ENCODE assay signal across 26 cellular contexts in genomic region chr6:32123681-32124080, GRCh38. TPM values are rescaled to one million over a fixed set of nuclear protein-coding genes. Genes with fewer than 3 reads are reported as not detected.
"Had no signal": no experiment of that assay in that cellular context is flagged by ENCODE, and none has a peak within 500 bp of the region (broad histone marks: within the 10 kb centered on the region; RNA-seq: fewer than 3 reads in every experiment).

No MANE protein-coding gene starts in this region.

- DNase-seq: effector CD4-positive, alpha-beta T cell; foreskin fibroblast; gastrocnemius medialis; head of caudate nucleus; left ventricle myocardium superior; lower lobe of right lung; natural killer cell; right lobe of liver; stimulated activated CD4-positive, alpha-beta T cell treated with anti-CD3 and anti-CD28 coated beads, Interleukin-12 subunit alpha, Interleukin-12 subunit beta, amount 100 ng/mL, for 4 hours; stimulated activated CD4-positive, alpha-beta T cell treated with anti-CD3 and anti-CD28 coated beads, Interleukin-1b, Interleukin-23, amount 100 ng/mL, for 48 hours; stimulated activated CD4-positive, alpha-beta T cell treated with anti-CD3 and anti-CD28 coated beads, Interleukin-4, amount 100 ng/mL, for 1 hour; stimulated activated CD8-positive, alpha-beta memory T cell treated with anti-CD3 and anti-CD28 coated beads, Interleukin-4, amount 100 ng/mL, for 48 hours; stimulated activated naive CD4-positive, alpha-beta T cell; stimulated activated naive CD8-positive, alpha-beta T cell treated with anti-CD3 and anti-CD28 coated beads, Interleukin-15, amount 100 ng/mL, for 72 hours; transverse colon; upper lobe of right lung; uterus had no signal

- H3K27me3 Mint-ChIP-seq: memory B cell; progenitor cell of endocrine pancreas; stimulated activated naive CD8-positive, alpha-beta T cell treated with anti-CD3 and anti-CD28 coated beads, Interleukin-15, amount 100 ng/mL, for 72 hours had no signal

- H3K27me3 ChIP-seq: dorsolateral prefrontal cortex, gastrocnemius medialis, neutrophil, right lobe of liver, suprapubic skin, transverse colon, upper lobe of right lung, uterus had no signal

- H3K36me3 ChIP-seq: uterus had no signal

- H3K9me3 Mint-ChIP-seq: memory B cell; natural killer cell; stimulated activated naive CD8-positive, alpha-beta T cell treated with anti-CD3 and anti-CD28 coated beads, Interleukin-15, amount 100 ng/mL, for 72 hours had no signal

- H3K4me3 ChIP-seq: coronary artery, dorsolateral prefrontal cortex, gastrocnemius medialis, lower lobe of right lung, right lobe of liver, smooth muscle cell, suprapubic skin, transverse colon, upper lobe of right lung, uterus had no signal

- H3K4me3 Mint-ChIP-seq: memory B cell; natural killer cell; stimulated activated naive CD8-positive, alpha-beta T cell treated with anti-CD3 and anti-CD28 coated beads, Interleukin-15, amount 100 ng/mL, for 72 hours had no signal

- H3K9me3 ChIP-seq: gastrocnemius medialis, lower lobe of right lung, neutrophil, right lobe of liver, suprapubic skin, transverse colon, upper lobe of right lung, uterus had no signal

- H3K27ac Mint-ChIP-seq: progenitor cell of endocrine pancreas had no signal

- H3K27ac ChIP-seq: coronary artery, epithelial cell of prostate, gastrocnemius medialis, lower lobe of right lung, neutrophil, parathyroid adenoma, right lobe of liver, suprapubic skin, transverse colon, upper lobe of right lung, uterus had no signal

RNA-seq across cellular contexts. Expression of gene PRRT1, which starts 28.1 kb away (rescaled TPM):
- total RNA-seq: smooth muscle cell had no signal
